Comparison of ENCODE assay signal across 8 cellular contexts in the genomic region with DNA sequence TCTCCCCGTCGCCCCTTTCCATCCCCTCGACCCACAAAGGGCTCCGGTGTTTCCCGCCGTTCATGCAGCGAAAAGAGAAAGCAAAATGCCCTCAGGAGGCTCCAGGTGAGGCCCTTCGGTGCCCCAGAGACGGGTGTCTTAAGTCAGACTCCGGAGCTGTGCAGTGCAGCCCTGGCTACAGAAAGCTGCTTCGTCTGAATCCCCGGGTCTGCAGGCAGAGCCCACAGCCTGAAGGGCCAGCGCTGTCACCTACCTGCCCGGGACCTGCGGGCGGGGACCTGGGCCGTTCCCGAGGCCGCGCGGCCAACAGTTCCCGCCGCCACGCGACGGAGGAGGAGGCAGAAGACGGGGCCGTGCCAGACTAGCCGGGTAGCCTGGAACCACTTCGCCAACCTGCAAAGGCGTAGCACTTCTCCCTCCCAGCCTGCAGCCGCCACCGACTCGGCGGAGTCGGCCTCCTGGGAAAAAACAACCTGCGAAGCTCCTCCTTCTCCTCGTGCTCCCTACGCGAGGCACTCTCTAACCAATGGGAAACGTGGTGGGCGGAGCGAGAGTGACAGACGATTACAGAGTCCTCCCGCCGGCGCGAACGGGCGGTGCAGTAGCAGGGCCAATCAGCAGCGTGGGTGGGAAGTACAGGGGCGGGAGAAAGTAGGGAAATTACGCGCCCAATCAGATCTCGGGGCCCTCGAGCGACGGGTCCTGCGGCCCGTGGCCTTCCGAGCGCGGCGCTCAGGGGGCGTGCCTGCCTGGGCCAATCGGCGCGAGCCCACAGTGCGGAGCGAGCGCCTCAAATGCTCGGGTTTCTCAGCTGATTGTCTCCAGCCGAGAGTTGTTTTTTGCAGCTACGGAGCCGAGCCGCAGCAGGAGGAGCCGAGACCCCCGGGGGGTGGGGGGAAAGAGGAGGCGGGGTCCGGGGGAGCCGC. TPM values are rescaled to one million over a fixed set of nuclear protein-coding genes. Genes with fewer than 3 reads are reported as not detected.
DNase-seq lines count a peak whose midpoint lies in the region; ATAC-seq and TF ChIP-seq lines count a peak whose summit lies in the region.

A gene with protein sequence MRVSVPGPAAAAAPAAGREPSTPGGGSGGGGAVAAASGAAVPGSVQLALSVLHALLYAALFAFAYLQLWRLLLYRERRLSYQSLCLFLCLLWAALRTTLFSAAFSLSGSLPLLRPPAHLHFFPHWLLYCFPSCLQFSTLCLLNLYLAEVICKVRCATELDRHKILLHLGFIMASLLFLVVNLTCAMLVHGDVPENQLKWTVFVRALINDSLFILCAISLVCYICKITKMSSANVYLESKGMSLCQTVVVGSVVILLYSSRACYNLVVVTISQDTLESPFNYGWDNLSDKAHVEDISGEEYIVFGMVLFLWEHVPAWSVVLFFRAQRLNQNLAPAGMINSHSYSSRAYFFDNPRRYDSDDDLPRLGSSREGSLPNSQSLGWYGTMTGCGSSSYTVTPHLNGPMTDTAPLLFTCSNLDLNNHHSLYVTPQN (plus strand): TSS at position 774 of the 926 bp plus-strand sequence. CDS start 312 bp downstream, outside the sequence.
A gene with protein sequence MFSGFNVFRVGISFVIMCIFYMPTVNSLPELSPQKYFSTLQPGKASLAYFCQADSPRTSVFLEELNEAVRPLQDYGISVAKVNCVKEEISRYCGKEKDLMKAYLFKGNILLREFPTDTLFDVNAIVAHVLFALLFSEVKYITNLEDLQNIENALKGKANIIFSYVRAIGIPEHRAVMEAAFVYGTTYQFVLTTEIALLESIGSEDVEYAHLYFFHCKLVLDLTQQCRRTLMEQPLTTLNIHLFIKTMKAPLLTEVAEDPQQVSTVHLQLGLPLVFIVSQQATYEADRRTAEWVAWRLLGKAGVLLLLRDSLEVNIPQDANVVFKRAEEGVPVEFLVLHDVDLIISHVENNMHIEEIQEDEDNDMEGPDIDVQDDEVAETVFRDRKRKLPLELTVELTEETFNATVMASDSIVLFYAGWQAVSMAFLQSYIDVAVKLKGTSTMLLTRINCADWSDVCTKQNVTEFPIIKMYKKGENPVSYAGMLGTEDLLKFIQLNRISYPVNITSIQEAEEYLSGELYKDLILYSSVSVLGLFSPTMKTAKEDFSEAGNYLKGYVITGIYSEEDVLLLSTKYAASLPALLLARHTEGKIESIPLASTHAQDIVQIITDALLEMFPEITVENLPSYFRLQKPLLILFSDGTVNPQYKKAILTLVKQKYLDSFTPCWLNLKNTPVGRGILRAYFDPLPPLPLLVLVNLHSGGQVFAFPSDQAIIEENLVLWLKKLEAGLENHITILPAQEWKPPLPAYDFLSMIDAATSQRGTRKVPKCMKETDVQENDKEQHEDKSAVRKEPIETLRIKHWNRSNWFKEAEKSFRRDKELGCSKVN (minus strand): TSS at position 443 of the 926 bp plus-strand sequence. CDS start 8,948 bp downstream, outside the sequence.

- H3K36me3 Mint-ChIP-seq in activated T-helper 17 cell treated with anti-CD3 and anti-CD28 coated beads, Interleukin-2, amount 50 U/mL, for 72 hours (ENCODE audit: low read depth) = no peaks in the 10 kb centered on the region
- no peaks in the 10 kb centered on the region for H3K36me3 Mint-ChIP-seq in naive B cell
- peaks cover 13% of the 10 kb centered on the region for H3K36me3 Mint-ChIP-seq in stimulated activated effector memory CD8-positive, alpha-beta T cell treated with anti-CD3 and anti-CD28 coated beads, Interleukin-12 subunit alpha, Interleukin-12 subunit beta, amount 100 ng/mL, for 72 hours

- H4K20me1 ChIP-seq in fibroblast of lung (ENCODE audit: control insufficient read depth, extremely low read depth, insufficient read depth, low read length) = no peaks in the 10 kb centered on the region

- H3K27me3 Mint-ChIP-seq in activated T-helper 17 cell treated with anti-CD3 and anti-CD28 coated beads, Interleukin-2, amount 50 U/mL, for 72 hours = peaks cover 7% of the 10 kb centered on the region
- peaks cover 0 to 4% (median 0%) of the 10 kb centered on the region in 3 donors for H3K27me3 Mint-ChIP-seq in naive B cell

- DNase-seq in EH (ENCODE audit: low read depth) (peak; percentile 99), GOT3 (lab: John Stamatoyannopoulos, UW) (peak; percentile 80), LHCN-M2 (ENCODE audit: low read depth) (peak; percentile 99), RPMI7951 (ENCODE audit: low read depth) (peak; percentile 98), fibroblast of lung (ENCODE audit: low read depth in 2 of 2) (peak; percentile 99), naive B cell (peak; percentile 99)
- DNase-seq in stimulated activated effector memory CD8-positive, alpha-beta T cell treated with anti-CD3 and anti-CD28 coated beads, Interleukin-12 subunit alpha, Interleukin-12 subunit beta, amount 100 ng/mL, for 72 hours (ENCODE audit: low spot score in 2 of 2) = peak; percentile 90 to 98

- H3K9me3 ChIP-seq in fibroblast of lung (ENCODE audit: control insufficient read depth, insufficient read depth, low read depth, low read length) = no peaks in the 10 kb centered on the region

- peak within 1 kb of the TSS; percentile 98 for H3K4me2 ChIP-seq in fibroblast of lung (ENCODE audit: extremely low read depth, insufficient read depth, low read length)

- H3K4me3 Mint-ChIP-seq in activated T-helper 17 cell treated with anti-CD3 and anti-CD28 coated beads, Interleukin-2, amount 50 U/mL, for 72 hours = peak within 1 kb of the TSS; percentile 96
- H3K4me3 Mint-ChIP-seq in naive B cell = peak within 1 kb of the TSS; percentile 90 to 97 (median 96)
- peak within 1 kb of the TSS; percentile 91 for H3K4me3 Mint-ChIP-seq in stimulated activated effector memory CD8-positive, alpha-beta T cell treated with anti-CD3 and anti-CD28 coated beads, Interleukin-12 subunit alpha, Interleukin-12 subunit beta, amount 100 ng/mL, for 72 hours

- peak within 1 kb of the TSS; percentile 95 for H3K27ac Mint-ChIP-seq in activated T-helper 17 cell treated with anti-CD3 and anti-CD28 coated beads, Interleukin-2, amount 50 U/mL, for 72 hours
- peak within 1 kb of the TSS; percentile 88 to 97 (median 94) for H3K27ac Mint-ChIP-seq in naive B cell
- H3K27ac Mint-ChIP-seq in stimulated activated effector memory CD8-positive, alpha-beta T cell treated with anti-CD3 and anti-CD28 coated beads, Interleukin-12 subunit alpha, Interleukin-12 subunit beta, amount 100 ng/mL, for 72 hours = peak within 1 kb of the TSS; percentile 74

- H3K9ac ChIP-seq in fibroblast of lung (ENCODE audit: insufficient read depth, low read length) = peak within 1 kb of the TSS; percentile 41

- no peaks in the 10 kb centered on the region for H3K9me3 Mint-ChIP-seq in activated T-helper 17 cell treated with anti-CD3 and anti-CD28 coated beads, Interleukin-2, amount 50 U/mL, for 72 hours
- no peaks in the 10 kb centered on the region for H3K9me3 Mint-ChIP-seq in naive B cell
- H3K9me3 Mint-ChIP-seq in stimulated activated effector memory CD8-positive, alpha-beta T cell treated with anti-CD3 and anti-CD28 coated beads, Interleukin-12 subunit alpha, Interleukin-12 subunit beta, amount 100 ng/mL, for 72 hours = no peaks in the 10 kb centered on the region

- H3K4me1 ChIP-seq in fibroblast of lung (ENCODE audit: control insufficient read depth, extremely low read depth, insufficient read depth, low read length) = peaks cover 2% of the 10 kb centered on the region

- peak within 1 kb of the TSS; percentile 95 for H2AFZ ChIP-seq in fibroblast of lung (ENCODE audit: low read length)

- H3K4me3 ChIP-seq in fibroblast of lung (replicated peaks in 1 of 4; ENCODE audit: control extremely low read depth in 1 of 4, insufficient read depth in 1 of 4, low read depth in 3 of 4, low read length in 4 of 4) = peak within 1 kb of the TSS; percentile 73 to 77 (median 76)

- H3K27me3 ChIP-seq in fibroblast of lung (ENCODE audit: control insufficient read depth, insufficient read depth, low read length) = no peaks in the 10 kb centered on the region

- H3K36me3 ChIP-seq in fibroblast of lung (ENCODE audit: control insufficient read depth, insufficient read depth, low read length) = no peaks in the 10 kb centered on the region

- no peaks in the 10 kb centered on the region for H3K79me2 ChIP-seq in fibroblast of lung (ENCODE audit: control insufficient read depth, insufficient read depth, low read length)

- H3K4me1 Mint-ChIP-seq in activated T-helper 17 cell treated with anti-CD3 and anti-CD28 coated beads, Interleukin-2, amount 50 U/mL, for 72 hours = peaks cover 16% of the 10 kb centered on the region
- peaks cover 14 to 22% (median 15%) of the 10 kb centered on the region in 3 donors for H3K4me1 Mint-ChIP-seq in naive B cell
- H3K4me1 Mint-ChIP-seq in stimulated activated effector memory CD8-positive, alpha-beta T cell treated with anti-CD3 and anti-CD28 coated beads, Interleukin-12 subunit alpha, Interleukin-12 subunit beta, amount 100 ng/mL, for 72 hours = peaks cover 28% of the 10 kb centered on the region

- peak; percentile 94 for ATAC-seq in activated T-helper 17 cell treated with anti-CD3 and anti-CD28 coated beads, Interleukin-2, amount 50 U/mL, for 72 hours (replicated peaks)
- ATAC-seq in naive B cell (ENCODE audit: low read depth in 2 of 2) = peak; percentile 84 to 85
- ATAC-seq in stimulated activated effector memory CD8-positive, alpha-beta T cell treated with anti-CD3 and anti-CD28 coated beads, Interleukin-12 subunit alpha, Interleukin-12 subunit beta, amount 100 ng/mL, for 72 hours = peak; percentile 92

- peak within 1 kb of the TSS; percentile 65 for H3K27ac ChIP-seq in fibroblast of lung (ENCODE audit: insufficient read depth, low read length)

- TF ChIP-seq CTCF in fibroblast of lung (conservative IDR thresholded peaks at IDR 0.05 in 1 of 2, IDR thresholded peaks at IDR 0.05 in 1 of 2; ENCODE audit: low read depth in 1 of 2, low read length in 2 of 2) = no peak

RNA-seq across cellular contexts. Expression of the first gene that starts in this region (rescaled TPM):
- total RNA-seq in LHCN-M2 (2014; rRNA removed) (1.7 and 2.3 TPM in 2 replicates), fibroblast of lung (0.50 and 0.51 TPM in 2 replicates)
- 1.0 TPM for polyA plus RNA-seq in LHCN-M2 (2012)
- total RNA-seq in RPMI7951 (2014; rRNA removed; shearing (Covaris generic)) = 0.49 and 1.1 TPM in 2 replicates
- under 1 TPM; 0.26 to 0.35 TPM for total RNA-seq in activated T-helper 17 cell treated with anti-CD3 and anti-CD28 coated beads, Interleukin-2, amount 50 U/mL, for 72 hours
- polyA plus RNA-seq in fibroblast of lung (0.37 and 0.59 TPM in 2 replicates), naive B cell (ENCODE audit: low read depth in 6 of 6) (under 1 TPM in 1 of 6 donors, not detected in 5; 0.12 TPM)
- 0.30 and 0.48 TPM in 2 replicates for polyA plus RNA-seq in fibroblast of lung (2012)
- polyA minus RNA-seq in fibroblast of lung (ENCODE audit: low replicate concordance) = 0.86 TPM in 1 of 2 replicates, not detected in the other

RNA-seq across cellular contexts. Expression of the second gene that starts in this region (rescaled TPM):
- total RNA-seq in LHCN-M2 (2014; rRNA removed) = 2.9 and 4.3 TPM in 2 replicates
- polyA plus RNA-seq in LHCN-M2 (2012) = 1.3 TPM
- 2.4 and 2.8 TPM in 2 replicates for total RNA-seq in RPMI7951 (2014; rRNA removed; shearing (Covaris generic))
- total RNA-seq in activated T-helper 17 cell treated with anti-CD3 and anti-CD28 coated beads, Interleukin-2, amount 50 U/mL, for 72 hours = 1 to 10 TPM; 5.6 to 7.7 TPM
- total RNA-seq in fibroblast of lung = 3.0 and 5.1 TPM in 2 replicates
- polyA plus RNA-seq in fibroblast of lung = 2.5 and 6.6 TPM in 2 replicates
- polyA plus RNA-seq in fibroblast of lung (2012) = 1.9 and 3.9 TPM in 2 replicates
- 0.20 and 2.1 TPM in 2 replicates for polyA minus RNA-seq in fibroblast of lung (ENCODE audit: low replicate concordance)
- polyA plus RNA-seq in naive B cell (ENCODE audit: low read depth in 6 of 6) = 1 to 10 TPM in 4 of 6 donors, under 1 TPM in 1, not detected in 1; 0.78 to 1.9 (median 1.4) TPM

Comparison
In these comparisons a context has a peak if more than half of its experiments do, and no peak if none do; other contexts are left out.
1. Peak in every context shown above with its lines: DNase-seq, ATAC-seq, H3K4me3 ChIP-seq and H3K27ac ChIP-seq.